ENCODE assay signal across 11 cellular contexts in genomic region chr22:40046126-40046525, GRCh38. TPM values are rescaled to one million over a fixed set of nuclear protein-coding genes. Genes with fewer than 3 reads are reported as not detected.
DNase-seq lines count a peak whose midpoint lies in the region; ATAC-seq, FAIRE-seq and TF ChIP-seq lines count a peak whose summit lies in the region.
"Had no signal": no experiment of that assay in that cellular context is flagged by ENCODE, and none has a peak within 500 bp of the region (broad histone marks: within the 10 kb centered on the region; RNA-seq: fewer than 3 reads in every experiment).

No MANE protein-coding gene starts in this region.

- peak; percentile 20 for DNase-seq in activated naive CD4-positive, alpha-beta T cell treated with Interleukin-2 at 50 U/mL for 16 hours
- DNase-seq in activated naive CD4-positive, alpha-beta T cell (lab: John Stamatoyannopoulos, UW) = no peak
- no peak for DNase-seq in activated T-helper 1 cell treated with anti-CD3 and anti-CD28 coated beads, Interleukin-12 subunit alpha, Interleukin-12 subunit beta, Interleukin-2, Interleukin-4 antibody, amounts not matched to agents 30 ng/mL and 10 ng/mL and 1 ng/mL, durations not matched to agents 14 hours and 24 hours and 36 hours (ENCODE audit: low spot score)
- DNase-seq in HepG2 (ENCODE audit: low spot score) (no peak), thoracic aorta (ENCODE audit: low spot score) (no peak), NCI-H510A (lab: John Stamatoyannopoulos, UW) (no peak), GM20000 (ENCODE audit: low spot score) (no peak), prostate gland (ENCODE audit: low spot score) (no peak)
- DNase-seq: activated effector memory CD4-positive, alpha-beta T cell treated with anti-CD3 and anti-CD28 coated beads, Interleukin-2, amount 50 U/mL, for 16 hours; BE2C; NCI-H82 had no signal

- H3K27me3 ChIP-seq in HepG2 (ENCODE audit: control insufficient read depth in 1 of 2, insufficient read depth in 2 of 2, low read length in 2 of 2) = no peaks in the 10 kb centered on the region
- no peaks in the 10 kb centered on the region for H3K27me3 ChIP-seq in thoracic aorta (replicated peaks; ENCODE audit: insufficient read depth)
- H3K27me3 ChIP-seq in prostate gland (replicated peaks; ENCODE audit: insufficient read depth) = no peaks in the 10 kb centered on the region
- H3K27me3 ChIP-seq: BE2C had no signal

- CTCF ChIA-PET in HepG2 (lab: Yijun Ruan, JAX; ENCODE audit: low intra/inter-chr PET ratio, low total read pairs) = no interaction called here

- TF ChIP-seq EP300 in HepG2 (IDR thresholded peaks at IDR 0.05; ENCODE audit: low read depth in 2 of 2, low read length in 2 of 2) (no peak), HepG2 (CRISPR knock-in tag; IDR thresholded peaks at IDR 0.05; ENCODE audit: borderline replicate concordance) (no peak)

- BruUV-seq in HepG2 (replicated peaks; lab: Mats Ljungman, UMichigan) = TSS peak; percentile 75

- POLR2A ChIA-PET in HepG2 (lab: Yijun Ruan, JAX) = interaction anchor here (1.0 kb wide), 1 partner anchor 131 kb away, joined by 3 read pairs; no protein-coding TSS in a partner anchor

- H3K36me3 Mint-ChIP-seq in activated T-helper 1 cell treated with anti-CD3 and anti-CD28 coated beads, Interleukin-12 subunit alpha, Interleukin-12 subunit beta, Interleukin-2, Interleukin-4 antibody, amounts not matched to agents 30 ng/mL and 10 ng/mL and 1 ng/mL, durations not matched to agents 14 hours and 24 hours and 36 hours (ENCODE audit: low read depth) = peaks cover 4% of the 10 kb centered on the region

- TF ChIP-seq RAD21 in HepG2 (CRISPR knock-in tag; IDR thresholded peaks at IDR 0.05) = no peak

- FAIRE-seq in HepG2 (lab: Jason Lieb, UNC) = no peak

- H3K4me1 ChIP-seq in HepG2 (ENCODE audit: insufficient read depth, low read length) (peaks cover 21% of the 10 kb centered on the region), thoracic aorta (ENCODE audit: control insufficient read depth in 1 of 2, low read depth in 2 of 2) (peaks cover 16 to 31% of the 10 kb centered on the region in 2 donors), prostate gland (replicated peaks) (peaks cover 10% of the 10 kb centered on the region)

- TF ChIP-seq CTCF in HepG2 (CRISPR knock-in tag; IDR thresholded peaks at IDR 0.05) = no peak
- no peak for TF ChIP-seq CTCF in thoracic aorta (IDR thresholded peaks at IDR 0.05)
- no peak for TF ChIP-seq CTCF in GM20000 (IDR thresholded peaks at IDR 0.05; ENCODE audit: extremely low read depth, missing control alignments)
- TF ChIP-seq CTCF in prostate gland (IDR thresholded peaks at IDR 0.05) = no peak

- no peak for TF ChIP-seq POLR2A in HepG2 (IDR thresholded peaks at IDR 0.05; ENCODE audit: insufficient read depth in 1 of 2, low read depth in 2 of 2, low read length in 2 of 2)
- no peak for TF ChIP-seq POLR2A in prostate gland (IDR thresholded peaks at IDR 0.05)

- H2AFZ ChIP-seq in HepG2 (ENCODE audit: low read length) = no peak overlapping the region

- in situ Hi-C loops in HepG2 (cut with HindIII; ENCODE audit: extremely low pct_ligation_motif_present, low pct_unique_long_range_greater_than_20kb) = no loop called here

- peaks cover 26% of the 10 kb centered on the region for H3K4me1 Mint-ChIP-seq in activated T-helper 1 cell treated with anti-CD3 and anti-CD28 coated beads, Interleukin-12 subunit alpha, Interleukin-12 subunit beta, Interleukin-2, Interleukin-4 antibody, amounts not matched to agents 30 ng/mL and 10 ng/mL and 1 ng/mL, durations not matched to agents 14 hours and 24 hours and 36 hours (ENCODE audit: low read depth)

- ATAC-seq in HepG2 (no peak), thoracic aorta (ENCODE audit: insufficient number of reproducible peaks, low FRiP score, low read depth) (no peak)

- no peak overlapping the region for H3K27ac ChIP-seq in HepG2 (ENCODE audit: extremely low read length, insufficient read depth, low read length)
- no peak overlapping the region for H3K27ac ChIP-seq in thoracic aorta
- H3K27ac ChIP-seq in prostate gland = no peak overlapping the region

- peak overlapping the region; percentile 66 for H3K27ac Mint-ChIP-seq in activated T-helper 1 cell treated with anti-CD3 and anti-CD28 coated beads, Interleukin-12 subunit alpha, Interleukin-12 subunit beta, Interleukin-2, Interleukin-4 antibody, amounts not matched to agents 30 ng/mL and 10 ng/mL and 1 ng/mL, durations not matched to agents 14 hours and 24 hours and 36 hours

- H3K36me3 ChIP-seq in HepG2 (replicated peaks in 1 of 2; ENCODE audit: control insufficient read depth in 1 of 2, insufficient read depth in 2 of 2, low read length in 2 of 2) = no peaks in the 10 kb centered on the region
- H3K36me3 ChIP-seq in thoracic aorta = no peaks in the 10 kb centered on the region
- no peaks in the 10 kb centered on the region for H3K36me3 ChIP-seq in prostate gland
- H3K36me3 ChIP-seq: BE2C had no signal

- H3K4me3 Mint-ChIP-seq in activated T-helper 1 cell treated with anti-CD3 and anti-CD28 coated beads, Interleukin-12 subunit alpha, Interleukin-12 subunit beta, Interleukin-2, Interleukin-4 antibody, amounts not matched to agents 30 ng/mL and 10 ng/mL and 1 ng/mL, durations not matched to agents 14 hours and 24 hours and 36 hours = peak overlapping the region; percentile 78

- intact Hi-C loops in activated T-helper 1 cell treated with anti-CD3 and anti-CD28 coated beads, Interleukin-12 subunit alpha, Interleukin-12 subunit beta, Interleukin-2, Interleukin-4 antibody, amounts not matched to agents 30 ng/mL and 10 ng/mL and 1 ng/mL, durations not matched to agents 14 hours and 24 hours and 36 hours (cut with micrococcal nuclease) = loop anchor here (10.0 kb wide), 1 partner anchor 589 kb away; the partner anchor contains the start of gene MRTFA
- intact Hi-C loops in HepG2 (cut with micrococcal nuclease; ENCODE audit: unreplicated experiment) = no loop called here
- intact Hi-C loops in prostate gland (cut with DNase I) = loop anchor here (10.0 kb wide), 1 partner anchor 229 kb away; no protein-coding TSS in a partner anchor

- peak overlapping the region; percentile 95 for H3K9ac ChIP-seq in HepG2 (ENCODE audit: insufficient read depth, low read depth, low read length)

- H3K4me3 ChIP-seq in HepG2 (replicated peaks in 1 of 3; ENCODE audit: insufficient read depth in 1 of 3, low read depth in 2 of 3, low read length in 3 of 3) (peak overlapping the region; percentile 73 to 95 (median 94); a peak in 5 of 6 replicates), thoracic aorta (peak overlapping the region; percentile 73), prostate gland (no peak overlapping the region)

- peaks cover 18% of the 10 kb centered on the region for H3K79me2 ChIP-seq in HepG2 (ENCODE audit: insufficient read depth, low read length)

- peaks cover 6% of the 10 kb centered on the region; the same call in 1 of the 2 replicates for H4K20me1 ChIP-seq in HepG2 (ENCODE audit: insufficient read depth, low read length)

- H3K9me3 ChIP-seq in HepG2 (ENCODE audit: low read length) (no peaks in the 10 kb centered on the region), thoracic aorta (no peaks in the 10 kb centered on the region), prostate gland (no peaks in the 10 kb centered on the region)
- H3K9me3 ChIP-seq: BE2C had no signal

- H3K9me3 Mint-ChIP-seq in activated T-helper 1 cell treated with anti-CD3 and anti-CD28 coated beads, Interleukin-12 subunit alpha, Interleukin-12 subunit beta, Interleukin-2, Interleukin-4 antibody, amounts not matched to agents 30 ng/mL and 10 ng/mL and 1 ng/mL, durations not matched to agents 14 hours and 24 hours and 36 hours = no peaks in the 10 kb centered on the region

- H3K27me3 Mint-ChIP-seq in activated T-helper 1 cell treated with anti-CD3 and anti-CD28 coated beads, Interleukin-12 subunit alpha, Interleukin-12 subunit beta, Interleukin-2, Interleukin-4 antibody, amounts not matched to agents 30 ng/mL and 10 ng/mL and 1 ng/mL, durations not matched to agents 14 hours and 24 hours and 36 hours (ENCODE audit: insufficient read depth) = no peaks in the 10 kb centered on the region

- WGBS in HepG2 (ENCODE audit: low lambda C conversion rate) = 70% methylated on average over 9 of the region's 9 CpGs
- WGBS in prostate gland = 78% methylated on average over 9 of the region's 9 CpGs

- peak overlapping the region; percentile 88 for H3K4me2 ChIP-seq in HepG2 (ENCODE audit: low read depth, low read length)

TF ChIP-seq in HepG2, 621 proteins besides CTCF, POLR2A, EP300 and RAD21 (continues in another document):
- no peak for TF ChIP-seq NFYB (CRISPR knock-in tag; IDR thresholded peaks at IDR 0.05)

RNA-seq across cellular contexts. Expression of gene FAM83F, which starts 51.4 kb away (rescaled TPM):
- total RNA-seq in activated T-helper 1 cell treated with anti-CD3 and anti-CD28 coated beads, Interleukin-12 subunit alpha, Interleukin-12 subunit beta, Interleukin-2, Interleukin-4 antibody, amounts not matched to agents 30 ng/mL and 10 ng/mL and 1 ng/mL, durations not matched to agents 14 hours and 24 hours and 36 hours = 0.05 and 0.39 TPM in 2 replicates
- total RNA-seq in HepG2 (2016; rRNA removed; fragmentation: Illumina TruSeq; extraction: Trizol) (not detected in 2 replicates), thoracic aorta (under 1 TPM; under 0.01 to 0.28 TPM), prostate gland (10 to 100 TPM; 26.2 to 28.6 TPM)
- total RNA-seq in HepG2 (2016; cell fraction: cytosol; rRNA removed; fragmentation: Illumina TruSeq; extraction: Trizol; ENCODE audit: low read depth) = not detected in 2 replicates
- total RNA-seq in HepG2 (2016; cell fraction: insoluble cytoplasmic fraction; rRNA removed; fragmentation: Illumina TruSeq; extraction: Trizol) = not detected in 2 replicates
- total RNA-seq in HepG2 (2016; cell fraction: membrane; rRNA removed; fragmentation: Illumina TruSeq; extraction: Trizol) = not detected in 2 replicates
- not detected in 2 replicates for total RNA-seq in HepG2 (2016; cell fraction: nucleus; rRNA removed; fragmentation: Illumina TruSeq; extraction: Trizol)
- polyA plus RNA-seq in HepG2 (2011; rRNA removed) = not detected in 2 replicates
- under 0.01 and 0.03 TPM in 2 replicates for polyA plus RNA-seq in HepG2 (2011; cell fraction: cytosol; rRNA removed)
- not detected in 2 replicates for polyA plus RNA-seq in HepG2 (2011; cell fraction: nucleus; rRNA removed)
- not detected in 2 replicates for polyA plus RNA-seq in HepG2 (2012)
- polyA plus RNA-seq in HepG2 (2016; cell fraction: cytosol; fragmentation: Illumina TruSeq; extraction: Trizol; ENCODE audit: low read depth) = not detected in 2 replicates
- polyA plus RNA-seq in HepG2 (2016; cell fraction: insoluble cytoplasmic fraction; fragmentation: Illumina TruSeq; extraction: Trizol; ENCODE audit: low read depth) = not detected in 2 replicates
- polyA plus RNA-seq in HepG2 (2016; cell fraction: membrane; fragmentation: Illumina TruSeq; extraction: Trizol; ENCODE audit: low read depth) = not detected in 2 replicates
- polyA plus RNA-seq in HepG2 (2016; cell fraction: nucleus; fragmentation: Illumina TruSeq; extraction: Trizol; ENCODE audit: insufficient read depth, low read depth) = not detected in 2 replicates
- 7.3 TPM in 1 of 2 replicates, not detected in the other for polyA minus RNA-seq in HepG2 (2011; rRNA and poly(A)+ RNA removed; ENCODE audit: low replicate concordance)
- not detected in 2 replicates for polyA minus RNA-seq in HepG2 (2011; cell fraction: cytosol; rRNA and poly(A)+ RNA removed)
- not detected in 2 replicates for polyA minus RNA-seq in HepG2 (2011; cell fraction: nucleus; rRNA and poly(A)+ RNA removed)

Comparison
In these comparisons a context has a peak if more than half of its experiments do, and no peak if none do; other contexts are left out.
1. H3K4me3 ChIP-seq: peak in HepG2 (3 of 3) and thoracic aorta (single experiment); none in prostate gland (0 of 2).
2. RNA of gene FAM83F, which starts 51.4 kb away (total RNA-seq): 26.2 to 28.6 TPM in prostate gland; 0.05 to 0.39 TPM in activated T-helper 1 cell treated with anti-CD3 and anti-CD28 coated beads, Interleukin-12 subunit alpha, Interleukin-12 subunit beta, Interleukin-2, Interleukin-4 antibody, amounts not matched to agents 30 ng/mL and 10 ng/mL and 1 ng/mL, durations not matched to agents 14 hours and 24 hours and 36 hours, under 0.01 to 0.28 TPM in thoracic aorta and not detected in HepG2; every median in the first group is over 10 times any median in the second.